Comparison of ENCODE assay signal across 23 cellular contexts in genomic region chr2:20005891-20006470, GRCh38. TPM values are rescaled to one million over a fixed set of nuclear protein-coding genes. Genes with fewer than 3 reads are reported as not detected.
DNase-seq lines count a peak whose midpoint lies in the region; ATAC-seq, FAIRE-seq and TF ChIP-seq lines count a peak whose summit lies in the region.
"Had no signal": no experiment of that assay in that cellular context is flagged by ENCODE, and none has a peak within 500 bp of the region (broad histone marks: within the 10 kb centered on the region; RNA-seq: fewer than 3 reads in every experiment).

No MANE protein-coding gene starts in this region.

- DNase-seq in IMR-90, result no peak
- DNase-seq in K562 (ENCODE audit: extremely low read depth in 1 of 4, low spot score in 3 of 4), result no peak
- DNase-seq in trophoblast cell, result no peak
- no peak for DNase-seq in T-helper 9 cell
- DNase-seq in DMS114 treated with DMSO at 0.1 percent for 48 hours (lab: John Stamatoyannopoulos, UW; ENCODE audit: unreplicated experiment), result no peak
- no peak for DNase-seq in naive thymus-derived CD8-positive, alpha-beta T cell
- DNase-seq: 8988T; ACHN; BE2C; C1 segment of cervical spinal cord; CD4-positive, alpha-beta memory T cell; CD4-positive, CD25-positive, alpha-beta regulatory T cell; CD8-positive, alpha-beta memory T cell; COR-L47; DMS 273 treated with DMSO at 0.1 percent for 48 hours; DMS79 treated with DMSO at 0.1 percent for 48 hours; GF-D8 had no signal

- H3K4me2 ChIP-seq in IMR-90 (ENCODE audit: low read depth, low read length) (no peak overlapping the region), K562 (ENCODE audit: insufficient read depth, low read length) (no peak overlapping the region), trophoblast cell (ENCODE audit: low read length) (no peak overlapping the region)
- H3K4me2 ChIP-seq: BLaER1 had no signal

- H3K9me1 ChIP-seq in IMR-90 (ENCODE audit: insufficient read depth, low read length), result no peaks in the 10 kb centered on the region; the same call in 1 of the 2 replicates
- no peaks in the 10 kb centered on the region for H3K9me1 ChIP-seq in K562 (ENCODE audit: control insufficient read depth, insufficient read depth, low read length)

- H2BK120ac ChIP-seq in IMR-90 (ENCODE audit: low read depth, low read length) (no peak overlapping the region), trophoblast cell (ENCODE audit: insufficient read depth, low read length, poor library complexity) (peak overlapping the region; percentile 0)

- H3K27me3 ChIP-seq in IMR-90 (ENCODE audit: control insufficient read depth, insufficient read depth, low read length) (peaks cover 2% of the 10 kb centered on the region), K562 (ENCODE audit: control insufficient read depth in 2 of 2, insufficient read depth in 2 of 2, low read length in 2 of 2) (peaks cover 16 to 31% of the 10 kb centered on the region in 2 experiments; a peak in 3 of 5 replicates), trophoblast cell (ENCODE audit: insufficient read depth, low read length) (no peaks in the 10 kb centered on the region)
- H3K27me3 ChIP-seq: BE2C had no signal

- no peak for ATAC-seq in IMR-90 (ENCODE audit: low read depth)
- ATAC-seq in K562, result peak; percentile 26; the same call in 1 of the 3 replicates
- no peak for ATAC-seq in naive thymus-derived CD8-positive, alpha-beta T cell

- H3K9ac ChIP-seq in IMR-90 (ENCODE audit: low read depth, low read length) (no peak overlapping the region), K562 (ENCODE audit: insufficient read depth in 1 of 2, low read depth in 2 of 2, low read length in 2 of 2) (no peak overlapping the region), trophoblast cell (ENCODE audit: low read length) (peak overlapping the region; percentile 16)
- H3K9ac ChIP-seq: BLaER1 had no signal

- H3K27ac Mint-ChIP-seq in naive thymus-derived CD8-positive, alpha-beta T cell, result no peak overlapping the region
- H3K27ac Mint-ChIP-seq: CD4-positive, alpha-beta memory T cell; CD4-positive, CD25-positive, alpha-beta regulatory T cell; CD8-positive, alpha-beta memory T cell had no signal

- no peak overlapping the region for H4K12ac ChIP-seq in trophoblast cell (ENCODE audit: low read depth, low read length)

- no peaks in the 10 kb centered on the region for H3K4me1 Mint-ChIP-seq in naive thymus-derived CD8-positive, alpha-beta T cell
- H3K4me1 Mint-ChIP-seq: CD14-positive monocyte; CD4-positive, alpha-beta memory T cell; CD4-positive, CD25-positive, alpha-beta regulatory T cell; CD8-positive, alpha-beta memory T cell had no signal

- no peak overlapping the region for H3K14ac ChIP-seq in IMR-90 (replicated peaks; ENCODE audit: low read depth, low read length)
- peak overlapping the region; percentile 12 for H3K14ac ChIP-seq in trophoblast cell (ENCODE audit: low read length)

- intact Hi-C loops in IMR-90 (cut with micrococcal nuclease), result no loop called here
- intact Hi-C loops in K562 (cut with micrococcal nuclease), result no loop called here

- H4K20me1 ChIP-seq in IMR-90 (ENCODE audit: insufficient read depth, low read length), result no peaks in the 10 kb centered on the region
- H4K20me1 ChIP-seq in K562 (replicated peaks; ENCODE audit: control insufficient read depth, insufficient read depth, low read length), result no peaks in the 10 kb centered on the region
- H4K20me1 ChIP-seq: BLaER1 had no signal

- 75% methylated on average over 6 of the region's 17 CpGs; no CpG with 5 or more reads in 1 of the 2 experiments for WGBS in IMR-90 (ENCODE audit: extremely low coverage in 2 of 2, insufficient read length in 1 of 2), 2 experiments
- WGBS in K562 (ENCODE audit: insufficient coverage, low coverage, missing lambda C conversion rate), result 31% methylated on average over 17 of the region's 17 CpGs
- no CpG with 5 or more reads among the region's 17 CpGs for WGBS in trophoblast cell (ENCODE audit: extremely low coverage, insufficient coverage, insufficient read length)

- H3K9me3 ChIP-seq in IMR-90 (ENCODE audit: control insufficient read depth, insufficient read depth, low read length), result no peaks in the 10 kb centered on the region
- no peaks in the 10 kb centered on the region for H3K9me3 ChIP-seq in K562 (replicated peaks; ENCODE audit: control insufficient read depth, insufficient read depth, low read depth, low read length)
- no peaks in the 10 kb centered on the region for H3K9me3 ChIP-seq in trophoblast cell (ENCODE audit: insufficient read depth, low read depth, low read length)
- H3K9me3 ChIP-seq: BE2C, BLaER1 had no signal

- no peak overlapping the region for H3K56ac ChIP-seq in IMR-90 (ENCODE audit: extremely low read depth, insufficient read depth, low read length)

- in situ Hi-C loops in IMR-90 (cut with MboI; ENCODE audit: low sequenced_read_pairs) (no loop called here), K562 (cut with MboI) (loop anchor here (5.0 kb wide), 1 partner anchor 86 kb away; no protein-coding TSS in a partner anchor)

- no peak overlapping the region for H3K4me3 Mint-ChIP-seq in naive thymus-derived CD8-positive, alpha-beta T cell
- H3K4me3 Mint-ChIP-seq: CD14-positive monocyte; CD4-positive, alpha-beta memory T cell; CD4-positive, CD25-positive, alpha-beta regulatory T cell; CD8-positive, alpha-beta memory T cell had no signal

- FAIRE-seq in K562 (lab: Jason Lieb, UNC), result no peak
- FAIRE-seq: A204.1, G401.6, GM12891, GM19239 had no signal

- H3K18ac ChIP-seq in IMR-90 (ENCODE audit: low read depth, low read length) (no peak overlapping the region), trophoblast cell (ENCODE audit: low read length) (no peak overlapping the region)

- BruUV-seq in IMR-90 (replicated peaks; lab: Mats Ljungman, UMichigan) (no TSS peak), K562 (replicated peaks; lab: Mats Ljungman, UMichigan) (no TSS peak)

- TF ChIP-seq CTCF in IMR-90 (conservative IDR thresholded peaks at IDR 0.05; ENCODE audit: low read depth, low read length), result no peak
- no peak for TF ChIP-seq CTCF in K562 (IDR thresholded peaks at IDR 0.05 in 2 of 3, conservative IDR thresholded peaks at IDR 0.05 in 1 of 3; ENCODE audit: insufficient read depth in 2 of 3, low read depth in 1 of 3, low read length in 3 of 3)

- no peak for TF ChIP-seq POLR2A in IMR-90 (IDR thresholded peaks at IDR 0.05; ENCODE audit: low read depth, low read length)
- no peak for TF ChIP-seq POLR2A in K562 (conservative IDR thresholded peaks at IDR 0.05)

- peaks cover 12 to 84% (median 36%) of the 10 kb centered on the region in 5 donors for H3K27me3 Mint-ChIP-seq in naive thymus-derived CD8-positive, alpha-beta T cell

- no peak overlapping the region for H2BK15ac ChIP-seq in IMR-90 (ENCODE audit: low read depth, low read length)

- CTCF ChIA-PET in IMR-90 (lab: Yijun Ruan, JAX), result interaction anchor here (0.9 kb wide), 1 partner anchor 9 kb away, joined by 3 read pairs; no protein-coding TSS in a partner anchor
- CTCF ChIA-PET in K562 (lab: Yijun Ruan, JAX; ENCODE audit: low intra/inter-chr PET ratio), result no interaction called here

- no peak overlapping the region for H4K5ac ChIP-seq in IMR-90 (ENCODE audit: low read depth, low read length)

- H2AK5ac ChIP-seq in IMR-90 (ENCODE audit: low read depth, low read length) (no peak overlapping the region), trophoblast cell (ENCODE audit: low read length) (peak overlapping the region; percentile 1)

- dilution Hi-C loops in IMR-90 (cut with HindIII; ENCODE audit: low sequenced_read_pairs, unreplicated experiment), result no loop called here

- peaks cover 0 to 4% (median 0%) of the 10 kb centered on the region in 3 donors for H3K36me3 Mint-ChIP-seq in naive thymus-derived CD8-positive, alpha-beta T cell
- H3K36me3 Mint-ChIP-seq: CD14-positive monocyte; CD4-positive, alpha-beta memory T cell; CD4-positive, CD25-positive, alpha-beta regulatory T cell had no signal

- TF ChIP-seq RAD21 in IMR-90 (IDR thresholded peaks at IDR 0.05; ENCODE audit: low read length) (no peak), K562 (CRISPR knock-in tag; conservative IDR thresholded peaks at IDR 0.05 in 1 of 2, IDR thresholded peaks at IDR 0.05 in 1 of 2) (no peak)

- H3K36me3 ChIP-seq in IMR-90 (ENCODE audit: control insufficient read depth, insufficient read depth, low read length) (no peaks in the 10 kb centered on the region; the same call in 1 of the 2 replicates), K562 (ENCODE audit: control insufficient read depth, insufficient read depth, low read length) (no peaks in the 10 kb centered on the region), trophoblast cell (ENCODE audit: control insufficient read depth in 1 of 2, insufficient read depth in 2 of 2, low read length in 2 of 2) (peaks cover 14 to 19% of the 10 kb centered on the region in 2 experiments)
- H3K36me3 ChIP-seq: BE2C, BLaER1 had no signal

- no peak overlapping the region for H4K91ac ChIP-seq in IMR-90 (ENCODE audit: insufficient read depth, low read depth, low read length)
- peak overlapping the region; percentile 12 for H4K91ac ChIP-seq in trophoblast cell (ENCODE audit: low read depth, low read length)

- no peak overlapping the region for H2BK5ac ChIP-seq in IMR-90 (ENCODE audit: low read depth, low read length, poor library complexity, severe bottlenecking)
- H2BK5ac ChIP-seq in trophoblast cell (ENCODE audit: low read depth, low read length, poor library complexity), result peak overlapping the region; percentile 23

- H3K4ac ChIP-seq in IMR-90 (ENCODE audit: low read depth, low read length) (no peak overlapping the region), trophoblast cell (ENCODE audit: low read depth, low read length) (no peak overlapping the region)

- H3K79me2 ChIP-seq in K562 (ENCODE audit: control insufficient read depth, insufficient read depth, low read length) (no peaks in the 10 kb centered on the region), trophoblast cell (ENCODE audit: control insufficient read depth, insufficient read depth, low read length, poor library complexity) (no peaks in the 10 kb centered on the region)

- H2AK9ac ChIP-seq in IMR-90 (replicated peaks; ENCODE audit: low read depth, low read length, poor library complexity), result no peak overlapping the region

- POLR2A ChIA-PET in IMR-90 (lab: Charles Lee; ENCODE audit: unreplicated experiment), result no interaction called here
- POLR2A ChIA-PET in K562 (lab: Yijun Ruan, JAX), result interaction anchor here (0.6 kb wide), 1 partner anchor 347 kb away, joined by 4 read pairs; no protein-coding TSS in a partner anchor
- POLR2A ChIA-PET in naive thymus-derived CD8-positive, alpha-beta T cell (lab: Charles Lee), result no interaction called here

- no peak overlapping the region for H2BK20ac ChIP-seq in IMR-90 (ENCODE audit: low read depth, low read length)

- H3K4me3 ChIP-seq in IMR-90 (ENCODE audit: insufficient read depth, low read depth, low read length) (no peak overlapping the region), K562 (no peak overlapping the region), trophoblast cell (ENCODE audit: low read depth, low read length) (no peak overlapping the region)
- H3K4me3 ChIP-seq: BLaER1 had no signal

- H3K27ac ChIP-seq in IMR-90 (ENCODE audit: insufficient read depth, low read length) (no peak overlapping the region), K562 (ENCODE audit: extremely low read depth, low read depth, low read length) (no peak overlapping the region), trophoblast cell (ENCODE audit: low read depth, low read length) (peak overlapping the region; percentile 55)
- H3K27ac ChIP-seq: BLaER1 had no signal

- no peak overlapping the region for H4K8ac ChIP-seq in IMR-90 (ENCODE audit: low read depth in 2 of 2, low read length in 2 of 2)
- no peak overlapping the region for H4K8ac ChIP-seq in trophoblast cell (ENCODE audit: low read depth, low read length)

- H3K4me1 ChIP-seq in IMR-90 (ENCODE audit: control insufficient read depth, insufficient read depth, low read length), result no peaks in the 10 kb centered on the region
- no peaks in the 10 kb centered on the region for H3K4me1 ChIP-seq in K562 (replicated peaks in 1 of 2; ENCODE audit: control insufficient read depth in 2 of 2, insufficient read depth in 2 of 2, low read length in 2 of 2)
- peaks cover 8 to 17% of the 10 kb centered on the region in 2 experiments for H3K4me1 ChIP-seq in trophoblast cell (ENCODE audit: control insufficient read depth in 1 of 2, insufficient read depth in 2 of 2, low read length in 2 of 2)
- H3K4me1 ChIP-seq: BE2C, BLaER1 had no signal

- H3K79me1 ChIP-seq in IMR-90 (ENCODE audit: low read depth in 1 of 2, low read length in 2 of 2) (no peaks in the 10 kb centered on the region), trophoblast cell (ENCODE audit: low read length) (peaks cover 8% of the 10 kb centered on the region)

- H2BK12ac ChIP-seq in trophoblast cell (ENCODE audit: low read length), result peak overlapping the region; percentile 8

- H3K9me3 Mint-ChIP-seq in naive thymus-derived CD8-positive, alpha-beta T cell, result no peaks in the 10 kb centered on the region
- H3K9me3 Mint-ChIP-seq: CD14-positive monocyte; CD4-positive, alpha-beta memory T cell; CD4-positive, CD25-positive, alpha-beta regulatory T cell; CD8-positive, alpha-beta memory T cell had no signal

- TF ChIP-seq EP300 in K562 (IDR thresholded peaks at IDR 0.05; ENCODE audit: low read length), result no peak

- H2AFZ ChIP-seq in IMR-90 (replicated peaks; ENCODE audit: low read length, poor library complexity), result peak overlapping the region; percentile 13
- no peak overlapping the region for H2AFZ ChIP-seq in K562 (ENCODE audit: low read depth, low read length)
- H2AFZ ChIP-seq in trophoblast cell (ENCODE audit: insufficient read depth, low read length, poor library complexity), result no peak overlapping the region

- H3K23ac ChIP-seq in IMR-90 (ENCODE audit: low read depth, low read length) (no peak overlapping the region), trophoblast cell (ENCODE audit: low read length) (no peak overlapping the region)

RNA-seq across cellular contexts. Expression of gene MATN3, which starts 6.5 kb away (rescaled TPM):
- total RNA-seq in IMR-90 (2012; rRNA removed), result 0.90 and 1.1 TPM in 2 replicates
- 2.2 and 3.0 TPM in 2 replicates for polyA plus RNA-seq in IMR-90 (2012; rRNA removed)
- 2.3 and 2.8 TPM in 2 replicates for polyA plus RNA-seq in IMR-90 (2012; cell fraction: cytosol; rRNA removed)
- polyA plus RNA-seq in IMR-90 (2012; cell fraction: nucleus; rRNA removed; ENCODE audit: low replicate concordance), result 1.1 and 1.9 TPM in 2 replicates
- not detected in 2 replicates for total RNA-seq in K562 (2011; cell fraction: chromatin; rRNA removed; ENCODE audit: low replicate concordance)
- total RNA-seq in K562 (2011; cell fraction: nucleolus; rRNA removed), result not detected in 2 replicates
- total RNA-seq in K562 (2011; cell fraction: nucleoplasm; rRNA removed), result not detected in 2 replicates
- total RNA-seq in K562 (2014; rRNA removed), result not detected in 2 replicates
- not detected in 2 replicates for total RNA-seq in K562 (2014; rRNA removed; fragmentation: Illumina TruSeq; extraction: Trizol)
- total RNA-seq in K562 (2015; rRNA removed; fragmentation: Illumina TruSeq; extraction: Trizol), result not detected in 2 replicates
- not detected in 2 replicates for total RNA-seq in K562 (2021)
- not detected in 2 replicates for polyA plus RNA-seq in K562 (2011; rRNA removed)
- polyA plus RNA-seq in K562 (2011; cell fraction: cytosol; rRNA removed), result 0.04 TPM in 1 of 2 replicates, not detected in the other
- not detected in 2 replicates for polyA plus RNA-seq in K562 (2011; cell fraction: nucleus; rRNA removed)
- not detected in 2 replicates for polyA plus RNA-seq in K562 (2012)
- polyA plus RNA-seq in K562 (2014; fragmentation: Illumina TruSeq; extraction: Trizol), result not detected in 2 replicates
- not detected for polyA plus RNA-seq in K562 (2014; fragmentation: Nextera tagmentation; extraction: Ambion mirVana)
- polyA plus RNA-seq in K562 (2014; rRNA removed), result 0.30 TPM in 1 of 2 replicates, not detected in the other
- not detected in 2 replicates for polyA minus RNA-seq in K562 (2011; rRNA and poly(A)+ RNA removed)
- not detected in 2 replicates for polyA minus RNA-seq in K562 (2011; cell fraction: cytosol; rRNA and poly(A)+ RNA removed)
- not detected in 2 replicates for polyA minus RNA-seq in K562 (2011; cell fraction: nucleus; rRNA and poly(A)+ RNA removed)
- polyA plus RNA-seq in trophoblast cell (2013), result 58.1 and 60.8 TPM in 2 replicates
- not detected for total RNA-seq in naive thymus-derived CD8-positive, alpha-beta T cell
- not detected for polyA plus RNA-seq in naive thymus-derived CD8-positive, alpha-beta T cell
- total RNA-seq: CD4-positive, alpha-beta memory T cell; CD4-positive, CD25-positive, alpha-beta regulatory T cell; CD8-positive, alpha-beta memory T cell had no signal
- polyA plus RNA-seq: CD14-positive monocyte; CD4-positive, alpha-beta memory T cell; CD4-positive, CD25-positive, alpha-beta regulatory T cell; CD8-positive, alpha-beta memory T cell had no signal

RNA-seq across cellular contexts. Expression of gene WDR35, which starts 16.1 kb away (rescaled TPM):
- total RNA-seq in IMR-90 (2012; rRNA removed) (8.1 and 12.2 TPM in 2 replicates), K562 (2014; rRNA removed) (5.5 and 6.4 TPM in 2 replicates), K562 (2014; rRNA removed; fragmentation: Illumina TruSeq; extraction: Trizol) (12.3 and 13.1 TPM in 2 replicates), K562 (2015; rRNA removed; fragmentation: Illumina TruSeq; extraction: Trizol) (8.6 and 10.5 TPM in 2 replicates), K562 (2021) (9.2 and 9.6 TPM in 2 replicates)
- polyA plus RNA-seq in IMR-90 (2012; rRNA removed) (2.7 and 3.4 TPM in 2 replicates), K562 (2011; rRNA removed) (7.0 and 9.5 TPM in 2 replicates), K562 (2014; fragmentation: Illumina TruSeq; extraction: Trizol) (6.8 and 8.0 TPM in 2 replicates), K562 (2014; fragmentation: Nextera tagmentation; extraction: Ambion mirVana) (1 to 10 TPM; 3.3 to 6.7 TPM), K562 (2014; rRNA removed) (6.2 and 7.3 TPM in 2 replicates)
- 0.33 and 0.62 TPM in 2 replicates for polyA plus RNA-seq in IMR-90 (2012; cell fraction: cytosol; rRNA removed)
- polyA plus RNA-seq in IMR-90 (2012; cell fraction: nucleus; rRNA removed; ENCODE audit: low replicate concordance), result 0.97 and 9.1 TPM in 2 replicates
- total RNA-seq in K562 (2011; cell fraction: chromatin; rRNA removed; ENCODE audit: low replicate concordance), result 6.3 and 26.2 TPM in 2 replicates
- total RNA-seq in K562 (2011; cell fraction: nucleolus; rRNA removed), result 2.8 and 4.2 TPM in 2 replicates
- total RNA-seq in K562 (2011; cell fraction: nucleoplasm; rRNA removed), result 7.7 and 10.5 TPM in 2 replicates
- 1.6 and 3.3 TPM in 2 replicates for polyA plus RNA-seq in K562 (2011; cell fraction: cytosol; rRNA removed)
- polyA plus RNA-seq in K562 (2011; cell fraction: nucleus; rRNA removed), result 9.1 and 10.2 TPM in 2 replicates
- polyA plus RNA-seq in K562 (2012), result 3.3 and 4.2 TPM in 2 replicates
- polyA minus RNA-seq in K562 (2011; rRNA and poly(A)+ RNA removed), result 22.3 and 25.7 TPM in 2 replicates
- polyA minus RNA-seq in K562 (2011; cell fraction: cytosol; rRNA and poly(A)+ RNA removed), result 4.6 and 9.5 TPM in 2 replicates
- polyA minus RNA-seq in K562 (2011; cell fraction: nucleus; rRNA and poly(A)+ RNA removed), result 7.5 and 10.8 TPM in 2 replicates
- 1.3 and 1.5 TPM in 2 replicates for polyA plus RNA-seq in trophoblast cell (2013)
- 1 to 10 TPM; 4.8 to 5.6 TPM for total RNA-seq in naive thymus-derived CD8-positive, alpha-beta T cell
- polyA plus RNA-seq in naive thymus-derived CD8-positive, alpha-beta T cell, result 1 to 10 TPM in 2 of 3 donors, under 1 TPM in 1; 0.91 to 1.8 (median 1.7) TPM

RNA-seq across cellular contexts. Expression of gene LAPTM4A, which starts 45.4 kb away (rescaled TPM):
- 97.7 and 221 TPM in 2 replicates for total RNA-seq in IMR-90 (2012; rRNA removed)
- polyA plus RNA-seq in IMR-90 (2012; rRNA removed), result 378 and 401 TPM in 2 replicates
- 100 and 185 TPM in 2 replicates for polyA plus RNA-seq in IMR-90 (2012; cell fraction: cytosol; rRNA removed)
- 33.9 and 158 TPM in 2 replicates for polyA plus RNA-seq in IMR-90 (2012; cell fraction: nucleus; rRNA removed; ENCODE audit: low replicate concordance)
- 58.1 and 78.2 TPM in 2 replicates for total RNA-seq in K562 (2011; cell fraction: chromatin; rRNA removed; ENCODE audit: low replicate concordance)
- 57.9 and 60.0 TPM in 2 replicates for total RNA-seq in K562 (2011; cell fraction: nucleolus; rRNA removed)
- total RNA-seq in K562 (2011; cell fraction: nucleoplasm; rRNA removed), result 87.9 and 89.5 TPM in 2 replicates
- 13.4 and 18.7 TPM in 2 replicates for total RNA-seq in K562 (2014; rRNA removed)
- 23.2 and 31.2 TPM in 2 replicates for total RNA-seq in K562 (2014; rRNA removed; fragmentation: Illumina TruSeq; extraction: Trizol)
- 31.0 and 31.3 TPM in 2 replicates for total RNA-seq in K562 (2015; rRNA removed; fragmentation: Illumina TruSeq; extraction: Trizol)
- total RNA-seq in K562 (2021), result 45.1 and 46.0 TPM in 2 replicates
- polyA plus RNA-seq in K562 (2011; rRNA removed), result 139 and 167 TPM in 2 replicates
- 50.0 and 148 TPM in 2 replicates for polyA plus RNA-seq in K562 (2011; cell fraction: cytosol; rRNA removed)
- 31.2 and 52.6 TPM in 2 replicates for polyA plus RNA-seq in K562 (2011; cell fraction: nucleus; rRNA removed)
- polyA plus RNA-seq in K562 (2012), result 55.6 and 56.3 TPM in 2 replicates
- polyA plus RNA-seq in K562 (2014; fragmentation: Illumina TruSeq; extraction: Trizol), result 53.9 and 64.5 TPM in 2 replicates
- polyA plus RNA-seq in K562 (2014; fragmentation: Nextera tagmentation; extraction: Ambion mirVana), result 100 to 1,000 TPM; 141 to 157 TPM
- polyA plus RNA-seq in K562 (2014; rRNA removed), result 50.1 and 64.3 TPM in 2 replicates
- 76.5 and 97.3 TPM in 2 replicates for polyA minus RNA-seq in K562 (2011; rRNA and poly(A)+ RNA removed)
- polyA minus RNA-seq in K562 (2011; cell fraction: cytosol; rRNA and poly(A)+ RNA removed), result 21.9 and 33.3 TPM in 2 replicates
- 15.9 and 29.5 TPM in 2 replicates for polyA minus RNA-seq in K562 (2011; cell fraction: nucleus; rRNA and poly(A)+ RNA removed)
- polyA plus RNA-seq in trophoblast cell (2013), result 756 and 800 TPM in 2 replicates
- total RNA-seq in naive thymus-derived CD8-positive, alpha-beta T cell, result 10 to 100 TPM; 45.7 to 46.0 TPM
- polyA plus RNA-seq in naive thymus-derived CD8-positive, alpha-beta T cell, result 100 to 1,000 TPM in 1 of 3 donors, 10 to 100 TPM in 2; 88.7 to 100 (median 97.1) TPM
